2 cellular contexts compared by ENCODE assay signal in the genomic region with DNA sequence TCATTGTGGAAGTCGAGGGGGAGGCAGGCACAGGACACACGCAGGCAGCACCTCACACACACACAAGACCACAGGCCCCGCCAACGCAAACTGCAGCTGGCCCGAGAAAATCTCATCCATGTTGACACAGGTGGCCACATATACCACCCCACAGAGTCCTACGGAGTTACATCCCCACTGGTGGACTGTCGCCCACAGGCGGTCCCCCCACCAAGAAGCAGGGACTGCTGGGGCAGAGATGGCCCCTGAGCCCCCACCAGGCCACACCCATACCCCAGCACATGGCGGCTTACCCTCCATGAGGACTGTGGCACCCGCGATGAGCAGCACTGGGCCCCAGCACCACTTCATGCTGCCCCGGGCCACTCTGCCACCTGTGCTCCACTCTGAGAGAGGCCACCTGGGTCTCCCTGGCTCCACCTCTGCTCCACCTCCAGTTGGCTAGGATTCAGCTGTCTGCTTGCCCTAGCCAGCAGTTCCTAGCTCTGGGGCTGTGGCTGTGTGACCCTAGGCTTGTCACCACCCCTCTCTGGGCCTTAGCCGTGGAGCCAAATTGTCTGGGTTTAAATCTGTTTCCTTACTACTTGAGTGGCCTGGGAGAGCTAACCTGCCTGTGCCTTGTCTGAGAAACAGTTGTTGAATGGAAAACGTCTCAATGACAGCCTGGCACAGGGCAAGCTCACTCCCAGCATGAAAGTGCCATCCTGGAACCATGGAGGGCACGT.
A peak's percentile ranks its signal among the peaks of the same experiment; 100 is the strongest.
TF ChIP-seq lines count a peak whose summit lies in the region.

A gene (minus strand): TSS at position 485 of the 725 bp plus-strand sequence. CDS start 134 bp downstream, at position 351.

TF ChIP-seq in HEK293, 187 proteins besides CTCF, POLR2A, EP300 and RAD21 (continued from another document):
- TF ChIP-seq GLIS2 (tag by site-specific recombination; IDR thresholded peaks at IDR 0.05), result peak; percentile 43; the same call in 1 of the 2 replicates
- no peak for TF ChIP-seq ZNF670 (tag by site-specific recombination; IDR thresholded peaks at IDR 0.05; ENCODE audit: low read depth)
- no peak for TF ChIP-seq ZNF169 (tag by site-specific recombination; IDR thresholded peaks at IDR 0.05)
- no peak for TF ChIP-seq ZNF48 (tag by site-specific recombination; IDR thresholded peaks at IDR 0.05)
- TF ChIP-seq, protein P1, sequence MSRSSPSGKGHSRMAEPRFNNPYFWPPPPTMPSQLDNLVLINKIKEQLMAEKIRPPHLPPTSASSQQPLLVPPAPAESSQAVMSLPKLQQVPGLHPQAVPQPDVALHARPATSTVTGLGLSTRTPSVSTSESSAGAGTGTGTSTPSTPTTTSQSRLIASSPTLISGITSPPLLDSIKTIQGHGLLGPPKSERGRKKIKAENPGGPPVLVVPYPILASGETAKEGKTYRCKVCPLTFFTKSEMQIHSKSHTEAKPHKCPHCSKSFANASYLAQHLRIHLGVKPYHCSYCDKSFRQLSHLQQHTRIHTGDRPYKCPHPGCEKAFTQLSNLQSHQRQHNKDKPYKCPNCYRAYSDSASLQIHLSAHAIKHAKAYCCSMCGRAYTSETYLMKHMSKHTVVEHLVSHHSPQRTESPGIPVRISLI (tag by site-specific recombination; IDR thresholded peaks at IDR 0.05), result no peak
- TF ChIP-seq ZBTB7A (tag by site-specific recombination; IDR thresholded peaks at IDR 0.05; ENCODE audit: low read depth), result no peak
- TF ChIP-seq, protein P2, sequence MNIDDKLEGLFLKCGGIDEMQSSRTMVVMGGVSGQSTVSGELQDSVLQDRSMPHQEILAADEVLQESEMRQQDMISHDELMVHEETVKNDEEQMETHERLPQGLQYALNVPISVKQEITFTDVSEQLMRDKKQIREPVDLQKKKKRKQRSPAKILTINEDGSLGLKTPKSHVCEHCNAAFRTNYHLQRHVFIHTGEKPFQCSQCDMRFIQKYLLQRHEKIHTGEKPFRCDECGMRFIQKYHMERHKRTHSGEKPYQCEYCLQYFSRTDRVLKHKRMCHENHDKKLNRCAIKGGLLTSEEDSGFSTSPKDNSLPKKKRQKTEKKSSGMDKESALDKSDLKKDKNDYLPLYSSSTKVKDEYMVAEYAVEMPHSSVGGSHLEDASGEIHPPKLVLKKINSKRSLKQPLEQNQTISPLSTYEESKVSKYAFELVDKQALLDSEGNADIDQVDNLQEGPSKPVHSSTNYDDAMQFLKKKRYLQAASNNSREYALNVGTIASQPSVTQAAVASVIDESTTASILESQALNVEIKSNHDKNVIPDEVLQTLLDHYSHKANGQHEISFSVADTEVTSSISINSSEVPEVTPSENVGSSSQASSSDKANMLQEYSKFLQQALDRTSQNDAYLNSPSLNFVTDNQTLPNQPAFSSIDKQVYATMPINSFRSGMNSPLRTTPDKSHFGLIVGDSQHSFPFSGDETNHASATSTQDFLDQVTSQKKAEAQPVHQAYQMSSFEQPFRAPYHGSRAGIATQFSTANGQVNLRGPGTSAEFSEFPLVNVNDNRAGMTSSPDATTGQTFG (tag by site-specific recombination; IDR thresholded peaks at IDR 0.05; ENCODE audit: borderline replicate concordance), result no peak
- TF ChIP-seq SCRT1 (tag by site-specific recombination; IDR thresholded peaks at IDR 0.05; ENCODE audit: borderline replicate concordance), result no peak
- no peak for TF ChIP-seq MYNN (tag by site-specific recombination; IDR thresholded peaks at IDR 0.05; ENCODE audit: borderline replicate concordance)
- TF ChIP-seq ZFHX2 (tag by site-specific recombination; conservative IDR thresholded peaks at IDR 0.05), result no peak
- TF ChIP-seq, protein P3, sequence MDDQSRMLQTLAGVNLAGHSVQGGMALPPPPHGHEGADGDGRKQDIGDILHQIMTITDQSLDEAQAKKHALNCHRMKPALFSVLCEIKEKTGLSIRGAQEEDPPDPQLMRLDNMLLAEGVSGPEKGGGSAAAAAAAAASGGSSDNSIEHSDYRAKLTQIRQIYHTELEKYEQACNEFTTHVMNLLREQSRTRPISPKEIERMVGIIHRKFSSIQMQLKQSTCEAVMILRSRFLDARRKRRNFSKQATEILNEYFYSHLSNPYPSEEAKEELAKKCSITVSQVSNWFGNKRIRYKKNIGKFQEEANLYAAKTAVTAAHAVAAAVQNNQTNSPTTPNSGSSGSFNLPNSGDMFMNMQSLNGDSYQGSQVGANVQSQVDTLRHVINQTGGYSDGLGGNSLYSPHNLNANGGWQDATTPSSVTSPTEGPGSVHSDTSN (CRISPR knock-in tag; IDR thresholded peaks at IDR 0.05), result no peak
- TF ChIP-seq, protein P4, sequence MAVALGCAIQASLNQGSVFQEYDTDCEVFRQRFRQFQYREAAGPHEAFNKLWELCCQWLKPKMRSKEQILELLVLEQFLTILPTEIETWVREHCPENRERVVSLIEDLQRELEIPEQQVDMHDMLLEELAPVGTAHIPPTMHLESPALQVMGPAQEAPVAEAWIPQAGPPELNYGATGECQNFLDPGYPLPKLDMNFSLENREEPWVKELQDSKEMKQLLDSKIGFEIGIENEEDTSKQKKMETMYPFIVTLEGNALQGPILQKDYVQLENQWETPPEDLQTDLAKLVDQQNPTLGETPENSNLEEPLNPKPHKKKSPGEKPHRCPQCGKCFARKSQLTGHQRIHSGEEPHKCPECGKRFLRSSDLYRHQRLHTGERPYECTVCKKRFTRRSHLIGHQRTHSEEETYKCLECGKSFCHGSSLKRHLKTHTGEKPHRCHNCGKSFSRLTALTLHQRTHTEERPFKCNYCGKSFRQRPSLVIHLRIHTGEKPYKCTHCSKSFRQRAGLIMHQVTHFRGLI (tag by site-specific recombination; IDR thresholded peaks at IDR 0.05), result no peak
- TF ChIP-seq ZNF585B (tag by site-specific recombination; IDR thresholded peaks at IDR 0.05), result no peak
- no peak for TF ChIP-seq ZNF571 (tag by site-specific recombination; IDR thresholded peaks at IDR 0.05)
- no peak for TF ChIP-seq ZNF10 (tag by site-specific recombination; IDR thresholded peaks at IDR 0.05)
- no peak for TF ChIP-seq ZSCAN30 (tag by site-specific recombination; IDR thresholded peaks at IDR 0.05)
- no peak for TF ChIP-seq ZNF16 (tag by site-specific recombination; IDR thresholded peaks at IDR 0.05; ENCODE audit: low read depth)
- TF ChIP-seq, protein P5, sequence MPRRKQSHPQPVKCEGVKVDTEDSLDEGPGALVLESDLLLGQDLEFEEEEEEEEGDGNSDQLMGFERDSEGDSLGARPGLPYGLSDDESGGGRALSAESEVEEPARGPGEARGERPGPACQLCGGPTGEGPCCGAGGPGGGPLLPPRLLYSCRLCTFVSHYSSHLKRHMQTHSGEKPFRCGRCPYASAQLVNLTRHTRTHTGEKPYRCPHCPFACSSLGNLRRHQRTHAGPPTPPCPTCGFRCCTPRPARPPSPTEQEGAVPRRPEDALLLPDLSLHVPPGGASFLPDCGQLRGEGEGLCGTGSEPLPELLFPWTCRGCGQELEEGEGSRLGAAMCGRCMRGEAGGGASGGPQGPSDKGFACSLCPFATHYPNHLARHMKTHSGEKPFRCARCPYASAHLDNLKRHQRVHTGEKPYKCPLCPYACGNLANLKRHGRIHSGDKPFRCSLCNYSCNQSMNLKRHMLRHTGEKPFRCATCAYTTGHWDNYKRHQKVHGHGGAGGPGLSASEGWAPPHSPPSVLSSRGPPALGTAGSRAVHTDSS (tag by site-specific recombination; IDR thresholded peaks at IDR 0.05), result no peak
- TF ChIP-seq ZNF768 (tag by site-specific recombination; IDR thresholded peaks at IDR 0.05), result peak; percentile 88; the same call in 1 of the 2 replicates
- no peak for TF ChIP-seq ZNF654 (tag by site-specific recombination; IDR thresholded peaks at IDR 0.05; ENCODE audit: low read depth)

TF ChIP-seq in SK-N-SH treated with all-trans-retinoic acid at 6 μM for 48 hours, 23 proteins besides CTCF, POLR2A, EP300 and RAD21:
- TF ChIP-seq, protein P6, sequence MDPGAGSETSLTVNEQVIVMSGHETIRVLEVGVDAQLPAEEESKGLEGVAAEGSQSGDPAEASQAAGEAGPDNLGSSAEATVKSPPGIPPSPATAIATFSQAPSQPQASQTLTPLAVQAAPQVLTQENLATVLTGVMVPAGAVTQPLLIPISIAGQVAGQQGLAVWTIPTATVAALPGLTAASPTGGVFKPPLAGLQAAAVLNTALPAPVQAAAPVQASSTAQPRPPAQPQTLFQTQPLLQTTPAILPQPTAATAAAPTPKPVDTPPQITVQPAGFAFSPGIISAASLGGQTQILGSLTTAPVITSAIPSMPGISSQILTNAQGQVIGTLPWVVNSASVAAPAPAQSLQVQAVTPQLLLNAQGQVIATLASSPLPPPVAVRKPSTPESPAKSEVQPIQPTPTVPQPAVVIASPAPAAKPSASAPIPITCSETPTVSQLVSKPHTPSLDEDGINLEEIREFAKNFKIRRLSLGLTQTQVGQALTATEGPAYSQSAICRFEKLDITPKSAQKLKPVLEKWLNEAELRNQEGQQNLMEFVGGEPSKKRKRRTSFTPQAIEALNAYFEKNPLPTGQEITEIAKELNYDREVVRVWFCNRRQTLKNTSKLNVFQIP (CRISPR knock-in tag; IDR thresholded peaks at IDR 0.05; ENCODE audit: borderline replicate concordance, low read depth), result no peak
- TF ChIP-seq SNAI2 (CRISPR knock-in tag; IDR thresholded peaks at IDR 0.05) (no peak), ESRRG (CRISPR knock-in tag; IDR thresholded peaks at IDR 0.05) (no peak), ZNF70 (CRISPR knock-in tag; IDR thresholded peaks at IDR 0.05) (no peak), PPARA (CRISPR knock-in tag; IDR thresholded peaks at IDR 0.05; ENCODE audit: borderline replicate concordance) (no peak), TCF4 (CRISPR knock-in tag; IDR thresholded peaks at IDR 0.05; ENCODE audit: borderline replicate concordance) (no peak)
- TF ChIP-seq, protein P7, sequence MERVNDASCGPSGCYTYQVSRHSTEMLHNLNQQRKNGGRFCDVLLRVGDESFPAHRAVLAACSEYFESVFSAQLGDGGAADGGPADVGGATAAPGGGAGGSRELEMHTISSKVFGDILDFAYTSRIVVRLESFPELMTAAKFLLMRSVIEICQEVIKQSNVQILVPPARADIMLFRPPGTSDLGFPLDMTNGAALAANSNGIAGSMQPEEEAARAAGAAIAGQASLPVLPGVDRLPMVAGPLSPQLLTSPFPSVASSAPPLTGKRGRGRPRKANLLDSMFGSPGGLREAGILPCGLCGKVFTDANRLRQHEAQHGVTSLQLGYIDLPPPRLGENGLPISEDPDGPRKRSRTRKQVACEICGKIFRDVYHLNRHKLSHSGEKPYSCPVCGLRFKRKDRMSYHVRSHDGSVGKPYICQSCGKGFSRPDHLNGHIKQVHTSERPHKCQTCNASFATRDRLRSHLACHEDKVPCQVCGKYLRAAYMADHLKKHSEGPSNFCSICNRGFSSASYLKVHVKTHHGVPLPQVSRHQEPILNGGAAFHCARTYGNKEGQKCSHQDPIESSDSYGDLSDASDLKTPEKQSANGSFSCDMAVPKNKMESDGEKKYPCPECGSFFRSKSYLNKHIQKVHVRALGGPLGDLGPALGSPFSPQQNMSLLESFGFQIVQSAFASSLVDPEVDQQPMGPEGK (CRISPR knock-in tag; IDR thresholded peaks at IDR 0.05; ENCODE audit: borderline replicate concordance), result no peak
